ENCODE assay signal across 8 cellular contexts in genomic region chr13:50910483-50910805, GRCh38. TPM values are rescaled to one million over a fixed set of nuclear protein-coding genes. Genes with fewer than 3 reads are reported as not detected.
DNase-seq lines count a peak whose midpoint lies in the region; ATAC-seq, FAIRE-seq and TF ChIP-seq lines count a peak whose summit lies in the region.

No MANE protein-coding gene starts in this region.

- no TSS peak for BruUV-seq in Caco-2 (replicated peaks; lab: Mats Ljungman, UMichigan)

- TF ChIP-seq CTCF in Caco-2 (IDR thresholded peaks at IDR 0.05; ENCODE audit: insufficient read depth in 1 of 2, low read depth in 1 of 2, low read length in 1 of 2, severe bottlenecking in 1 of 2, unreplicated experiment in 1 of 2) = no peak

- H3K36me3 ChIP-seq in Caco-2 (ENCODE audit: control insufficient read depth, insufficient read depth, low read length) (no peaks in the 10 kb centered on the region), subcutaneous abdominal adipose tissue (ENCODE audit: control insufficient read depth in 5 of 5, insufficient read depth in 5 of 5, low read length in 5 of 5) (no peaks in the 10 kb centered on the region)

- no peak for FAIRE-seq in H54 (lab: Jason Lieb, UNC)

- peak overlapping the region; percentile 67 to 91 (median 85) for H3K9ac ChIP-seq in subcutaneous abdominal adipose tissue (ENCODE audit: low read length in 5 of 5)

- H3K4me1 ChIP-seq in Caco-2 = peaks cover 13% of the 10 kb centered on the region
- peaks cover 0 to 33% (median 24%) of the 10 kb centered on the region in 5 donors for H3K4me1 ChIP-seq in subcutaneous abdominal adipose tissue (ENCODE audit: control insufficient read depth in 5 of 5, insufficient read depth in 5 of 5, low read length in 5 of 5)

- peak overlapping the region; percentile 82 for H3K4me3 Mint-ChIP-seq in Caco-2 (ENCODE audit: unreplicated experiment)

- peak overlapping the region; percentile 82 for H3K27ac Mint-ChIP-seq in Caco-2 (ENCODE audit: unreplicated experiment)

- H3K27me3 ChIP-seq in Caco-2 (replicated peaks; ENCODE audit: control insufficient read depth, insufficient read depth, low read length) = no peaks in the 10 kb centered on the region
- no peaks in the 10 kb centered on the region for H3K27me3 ChIP-seq in subcutaneous abdominal adipose tissue (ENCODE audit: control insufficient read depth in 5 of 5, insufficient read depth in 4 of 5, low read length in 5 of 5)

- no peaks in the 10 kb centered on the region for H3K9me3 Mint-ChIP-seq in Caco-2 (ENCODE audit: unreplicated experiment)

- DNase-seq in Caco-2 (peak; percentile 56 to 60), H54 (ENCODE audit: insufficient read length, low spot score) (peak; percentile 10), NOMO-1 treated with dmso at 0.1 percent for 144 hours (lab: John Stamatoyannopoulos, UW; ENCODE audit: unreplicated experiment) (peak; percentile 55), cerebellum (ENCODE audit: low spot score) (peak; percentile 36), left kidney (ENCODE audit: low read depth, low spot score) (peak; percentile 75)
- no peak for DNase-seq in stimulated activated naive CD4-positive, alpha-beta T cell treated with Interleukin-2 at 50 U/mL for 16 hours (lab: John Stamatoyannopoulos, UW)

- H3K9me3 ChIP-seq in Caco-2 = no peaks in the 10 kb centered on the region
- H3K9me3 ChIP-seq in subcutaneous abdominal adipose tissue (ENCODE audit: control insufficient read depth in 5 of 5, low read length in 5 of 5) = no peaks in the 10 kb centered on the region

- H3K27me3 Mint-ChIP-seq in Caco-2 (ENCODE audit: insufficient read depth, unreplicated experiment) = no peaks in the 10 kb centered on the region

- ATAC-seq in GM18909 (IDR thresholded peaks at IDR 0.05; ENCODE audit: poor library complexity, unreplicated experiment) = no peak

- H3K4me1 Mint-ChIP-seq in Caco-2 (ENCODE audit: low read depth, unreplicated experiment) = peaks cover 25% of the 10 kb centered on the region

- H3K4me3 ChIP-seq in Caco-2 (ENCODE audit: low read depth, low read length) = peak overlapping the region; percentile 94
- peak overlapping the region; percentile 71 to 90 (median 84) for H3K4me3 ChIP-seq in subcutaneous abdominal adipose tissue (ENCODE audit: low read depth in 1 of 5, low read length in 5 of 5)

- POLR2A ChIA-PET in Caco-2 (lab: Charles Lee) = no interaction called here

- no peak for TF ChIP-seq POLR2A in H54 (IDR thresholded peaks at IDR 0.05; ENCODE audit: low read depth, low read length)

- CTCF ChIA-PET in Caco-2 (lab: Charles Lee) = no interaction called here

- no peaks in the 10 kb centered on the region for H3K36me3 Mint-ChIP-seq in Caco-2 (ENCODE audit: insufficient read depth, unreplicated experiment)

- H3K27ac ChIP-seq in subcutaneous abdominal adipose tissue (ENCODE audit: low read depth, low read length) = peak overlapping the region; percentile 73

- intact Hi-C loops in Caco-2 (cut with micrococcal nuclease; ENCODE audit: unreplicated experiment) = loop anchor here (5.0 to 10.0 kb wide), 2 partner anchors 378 to 526 kb away; no protein-coding TSS in a partner anchor

RNA-seq across cellular contexts. Expression of gene RNASEH2B, which starts 0.9 kb away (rescaled TPM):
- total RNA-seq in Caco-2 (2022) = 60.2 and 61.2 TPM in 2 replicates
- total RNA-seq in cerebellum = 61.9 TPM
